Comparison of ENCODE assay signal across 12 cellular contexts in the genomic region with DNA sequence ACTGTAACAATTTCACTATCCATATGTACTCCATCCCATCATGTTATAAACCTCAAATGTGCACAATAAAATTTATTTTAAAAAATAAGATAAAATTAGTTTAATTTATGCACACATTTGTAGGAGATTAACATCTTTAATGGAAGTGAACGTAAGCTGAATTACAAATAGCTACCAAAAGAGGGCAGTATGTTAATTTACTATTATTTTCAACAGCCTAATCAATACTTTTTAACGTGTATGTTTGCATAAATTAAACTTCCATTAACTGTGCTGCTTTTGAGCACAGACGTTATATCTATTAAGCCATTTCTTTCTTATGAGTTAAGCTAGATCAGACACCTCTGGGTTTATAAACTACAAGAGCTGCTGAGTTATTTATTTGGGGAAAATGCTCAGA. TPM values are rescaled to one million over a fixed set of nuclear protein-coding genes. Genes with fewer than 3 reads are reported as not detected.
DNase-seq lines count a peak whose midpoint lies in the region; ATAC-seq and TF ChIP-seq lines count a peak whose summit lies in the region.
"Had no signal": no experiment of that assay in that cellular context is flagged by ENCODE, and none has a peak within 500 bp of the region (broad histone marks: within the 10 kb centered on the region; RNA-seq: fewer than 3 reads in every experiment).

No MANE protein-coding gene starts in this region.

- H3K9me3 ChIP-seq in cardiac muscle cell (ENCODE audit: low read depth), result no peaks in the 10 kb centered on the region
- no peaks in the 10 kb centered on the region for H3K9me3 ChIP-seq in right cardiac atrium (ENCODE audit: control insufficient read depth, low read length)
- H3K9me3 ChIP-seq in PC-9 (ENCODE audit: insufficient read depth, low read depth), result no peaks in the 10 kb centered on the region
- H3K9me3 ChIP-seq in tibial artery, result no peaks in the 10 kb centered on the region
- H3K9me3 ChIP-seq: spleen had no signal

- intact Hi-C loops in right cardiac atrium (cut with DNase I) (no loop called here), PC-9 (cut with micrococcal nuclease; ENCODE audit: unreplicated experiment) (no loop called here), tibial artery (cut with DNase I; ENCODE audit: low total_unique reads) (no loop called here)

- H3K9me2 ChIP-seq in PC-9 (ENCODE audit: insufficient read depth), result no peaks in the 10 kb centered on the region

- CTCF ChIA-PET in PC-9 (lab: Charles Lee), result interaction anchor here (0.7 kb wide), 1 partner anchor 1582 kb away, joined by 3 read pairs; no protein-coding TSS in a partner anchor

- H3K79me2 ChIP-seq in PC-9 (ENCODE audit: low read depth), result no peaks in the 10 kb centered on the region

- H3K4me2 ChIP-seq in PC-9, result no peak overlapping the region

- TF ChIP-seq CTCF in cardiac muscle cell (IDR thresholded peaks at IDR 0.05; ENCODE audit: low read depth, low read length), result peak; percentile 22
- peak; percentile 72 for TF ChIP-seq CTCF in PC-9 (conservative IDR thresholded peaks at IDR 0.05)
- peak; percentile 20 for TF ChIP-seq CTCF in fibroblast of pulmonary artery (IDR thresholded peaks at IDR 0.05; ENCODE audit: low read length, missing control alignments)
- peak; percentile 6 to 14 for TF ChIP-seq CTCF in tibial artery (IDR thresholded peaks at IDR 0.05)

- whole genome bisulfite sequencing in right cardiac atrium, result 38% methylated on average over 3 of the region's 3 CpGs

- no peak for DNase-seq in cardiac muscle cell (ENCODE audit: low read depth in 1 of 2, low spot score in 1 of 2)
- no peak for DNase-seq in right cardiac atrium
- no peak for DNase-seq in PC-9
- DNase-seq in fibroblast of pulmonary artery (ENCODE audit: low read depth), result no peak
- DNase-seq in tibial artery, result no peak
- DNase-seq in COLO668 (lab: John Stamatoyannopoulos, UW; ENCODE audit: unreplicated experiment), result no peak
- DNase-seq: amygdala; CD4-positive, alpha-beta memory T cell; NCI-H2227 treated with DMSO at 0.1 percent for 48 hours; spleen had no signal

- POLR2A ChIA-PET in PC-9 (lab: Charles Lee; ENCODE audit: unreplicated experiment), result no interaction called here

- H3K27me3 ChIP-seq in cardiac muscle cell (no peaks in the 10 kb centered on the region), right cardiac atrium (ENCODE audit: control insufficient read depth, insufficient read depth) (no peaks in the 10 kb centered on the region), PC-9 (ENCODE audit: insufficient read depth, low read depth) (no peaks in the 10 kb centered on the region), tibial artery (no peaks in the 10 kb centered on the region)
- H3K27me3 ChIP-seq: spleen had no signal

- H3K27ac ChIP-seq in cardiac muscle cell, result no peak overlapping the region
- no peak overlapping the region for H3K27ac ChIP-seq in right cardiac atrium (ENCODE audit: low read length)
- H3K27ac ChIP-seq in PC-9, result no peak overlapping the region
- no peak overlapping the region for H3K27ac ChIP-seq in tibial artery
- H3K27ac ChIP-seq: spleen had no signal

- no TSS peak for BruUV-seq in PC-9 (replicated peaks; lab: Mats Ljungman, UMichigan)

- no peak overlapping the region for H3K4me3 ChIP-seq in cardiac muscle cell
- H3K4me3 ChIP-seq in right cardiac atrium (ENCODE audit: low read length), result no peak overlapping the region
- no peak overlapping the region for H3K4me3 ChIP-seq in PC-9
- H3K4me3 ChIP-seq in fibroblast of pulmonary artery (replicated peaks; ENCODE audit: low read depth, low read length), result no peak overlapping the region
- no peak overlapping the region for H3K4me3 ChIP-seq in tibial artery
- H3K4me3 ChIP-seq: spleen had no signal

- no peaks in the 10 kb centered on the region for H4K20me1 ChIP-seq in PC-9 (ENCODE audit: insufficient read depth)

- H3K36me3 ChIP-seq in cardiac muscle cell (no peaks in the 10 kb centered on the region), PC-9 (ENCODE audit: low read depth) (no peaks in the 10 kb centered on the region), tibial artery (no peaks in the 10 kb centered on the region)
- H3K36me3 ChIP-seq: spleen had no signal

- no peak for TF ChIP-seq POLR2A in GM18505 (IDR thresholded peaks at IDR 0.05; ENCODE audit: borderline replicate concordance, extremely low read depth, insufficient read depth, insufficient read length)

- no peaks in the 10 kb centered on the region for H3K4me1 ChIP-seq in cardiac muscle cell (ENCODE audit: low read depth)
- H3K4me1 ChIP-seq in right cardiac atrium (ENCODE audit: control insufficient read depth, insufficient read depth, low read length), result no peaks in the 10 kb centered on the region
- 0 out of 2 replicates have a peak, but pooled peaks cover under 1% of the 10 kb centered on the region for H3K4me1 ChIP-seq in PC-9 (replicated peaks; ENCODE audit: insufficient read depth)
- no peaks in the 10 kb centered on the region for H3K4me1 ChIP-seq in tibial artery
- H3K4me1 ChIP-seq: spleen had no signal

- no peak overlapping the region for H2AFZ ChIP-seq in PC-9

- no peaks in the 10 kb centered on the region for H3F3A ChIP-seq in PC-9 (ENCODE audit: insufficient read depth, low read depth)

- ATAC-seq in right cardiac atrium, result no peak
- no peak for ATAC-seq in GM18505 (IDR thresholded peaks at IDR 0.05; ENCODE audit: unreplicated experiment)
- no peak for ATAC-seq in HG03095 (IDR thresholded peaks at IDR 0.05; ENCODE audit: unreplicated experiment)

RNA-seq across cellular contexts. Expression of a gene that starts 56.5 kb away (rescaled TPM):
- 25.0 and 47.3 TPM in 2 replicates for total RNA-seq in cardiac muscle cell
- 34.8 and 43.4 TPM in 2 replicates for polyA plus RNA-seq in cardiac muscle cell
- total RNA-seq in right cardiac atrium, result 10 to 100 TPM; 30.1 to 42.4 (median 32.3) TPM
- 26.9 TPM for polyA plus RNA-seq in right cardiac atrium
- 34.4 and 41.0 TPM in 2 replicates for total RNA-seq in PC-9 (2021)

Comparison
In these comparisons a context has a peak if more than half of its experiments do, and no peak if none do; other contexts are left out.
1. CTCF ChIP-seq: peak in every context shown above with its lines; median percentile 72 in PC-9; 22 in cardiac muscle cell; 20 in fibroblast of pulmonary artery; 10 in tibial artery.